Comparison of ENCODE assay signal across 1 cellular context in genomic region chr17:55446581-55447205, GRCh38.
TF ChIP-seq lines count a peak whose summit lies in the region.

No MANE protein-coding gene starts in this region.

TF ChIP-seq in HepG2, 621 proteins besides CTCF, POLR2A, EP300 and RAD21 (continued from another document and continues in another):
- TF ChIP-seq CSRNP1 (CRISPR knock-in tag; IDR thresholded peaks at IDR 0.05), result 0 out of 2 replicates have a peak, but pooled peaks have one; percentile 72
- no peak for TF ChIP-seq ZNF180 (CRISPR knock-in tag; IDR thresholded peaks at IDR 0.05; ENCODE audit: borderline replicate concordance, low read depth)
- no peak for TF ChIP-seq ZNF839 (CRISPR knock-in tag; IDR thresholded peaks at IDR 0.05; ENCODE audit: borderline replicate concordance)
- TF ChIP-seq SRY (CRISPR knock-in tag; IDR thresholded peaks at IDR 0.05), result no peak
- no peak for TF ChIP-seq ZNF17 (CRISPR knock-in tag; IDR thresholded peaks at IDR 0.05)
- TF ChIP-seq ZNF138 (CRISPR knock-in tag; IDR thresholded peaks at IDR 0.05; ENCODE audit: low read depth), result no peak
- peak; percentile 82; the same call in 1 of the 2 replicates for TF ChIP-seq SALL2 (CRISPR knock-in tag; IDR thresholded peaks at IDR 0.05)
- TF ChIP-seq NFIC (IDR thresholded peaks at IDR 0.05; ENCODE audit: low read length), result peak; percentile 100
- no peak for TF ChIP-seq KDM2A (CRISPR knock-in tag; IDR thresholded peaks at IDR 0.05; ENCODE audit: borderline replicate concordance, low read depth)
- no peak for TF ChIP-seq ZNF263 (CRISPR knock-in tag; IDR thresholded peaks at IDR 0.05)
- no peak for TF ChIP-seq RNF2 (conservative IDR thresholded peaks at IDR 0.05; ENCODE audit: low read depth)
- TF ChIP-seq PRDM4 (CRISPR knock-in tag; IDR thresholded peaks at IDR 0.05; ENCODE audit: borderline replicate concordance), result no peak
- peak; percentile 93 for TF ChIP-seq ATF2 (CRISPR knock-in tag; IDR thresholded peaks at IDR 0.05)
- TF ChIP-seq DPF2 (CRISPR knock-in tag; IDR thresholded peaks at IDR 0.05; ENCODE audit: borderline replicate concordance, low read depth), result peak; percentile 97
- TF ChIP-seq MYC (CRISPR knock-in tag; IDR thresholded peaks at IDR 0.05; ENCODE audit: borderline replicate concordance), result no peak
- peak; percentile 61; the same call in 1 of the 2 replicates for TF ChIP-seq GMEB1 (CRISPR knock-in tag; IDR thresholded peaks at IDR 0.05; ENCODE audit: borderline replicate concordance)
- TF ChIP-seq MEIS1 (CRISPR knock-in tag; IDR thresholded peaks at IDR 0.05; ENCODE audit: borderline replicate concordance), result peak; percentile 93
- TF ChIP-seq DMAP1 (CRISPR knock-in tag; IDR thresholded peaks at IDR 0.05), result peak; percentile 35
- no peak for TF ChIP-seq UBTF (CRISPR knock-in tag; IDR thresholded peaks at IDR 0.05)
- TF ChIP-seq ZNF275 (CRISPR knock-in tag; IDR thresholded peaks at IDR 0.05; ENCODE audit: borderline replicate concordance), result peak; percentile 69; the same call in 1 of the 2 replicates
- no peak for TF ChIP-seq ZFAT (CRISPR knock-in tag; conservative IDR thresholded peaks at IDR 0.05)
- no peak for TF ChIP-seq ZNF121 (CRISPR knock-in tag; IDR thresholded peaks at IDR 0.05)
- TF ChIP-seq ZNF33A (CRISPR knock-in tag; IDR thresholded peaks at IDR 0.05; ENCODE audit: borderline replicate concordance), result no peak
- no peak for TF ChIP-seq ZNF549 (CRISPR knock-in tag; IDR thresholded peaks at IDR 0.05)
- peak; percentile 82 for TF ChIP-seq NR2F6 (IDR thresholded peaks at IDR 0.05)
- peak; percentile 83 for TF ChIP-seq NR2F6 (CRISPR knock-in tag; IDR thresholded peaks at IDR 0.05)
- no peak for TF ChIP-seq STAT6 (CRISPR knock-in tag; IDR thresholded peaks at IDR 0.05; ENCODE audit: borderline replicate concordance)
- TF ChIP-seq HNRNPLL (IDR thresholded peaks at IDR 0.05; ENCODE audit: low read depth, low read length, poor library complexity, severe bottlenecking), result no peak
- TF ChIP-seq NR3C1 (CRISPR knock-in tag; IDR thresholded peaks at IDR 0.05), result no peak
- TF ChIP-seq ZNF607 (CRISPR knock-in tag; IDR thresholded peaks at IDR 0.05; ENCODE audit: borderline replicate concordance), result no peak
- TF ChIP-seq MATR3 (CRISPR knock-in tag; IDR thresholded peaks at IDR 0.05), result no peak
- TF ChIP-seq ZNF205 (CRISPR knock-in tag; IDR thresholded peaks at IDR 0.05), result peak; percentile 76
- TF ChIP-seq FOSL2 (CRISPR knock-in tag; IDR thresholded peaks at IDR 0.05), result peak; percentile 73; the same call in 1 of the 2 replicates
- TF ChIP-seq ZNF850 (CRISPR knock-in tag; conservative IDR thresholded peaks at IDR 0.05), result no peak
- no peak for TF ChIP-seq MTF2 (CRISPR knock-in tag; IDR thresholded peaks at IDR 0.05; ENCODE audit: borderline replicate concordance)
- TF ChIP-seq ZHX1 (CRISPR knock-in tag; IDR thresholded peaks at IDR 0.05; ENCODE audit: low read depth), result no peak
- TF ChIP-seq SALL1 (CRISPR knock-in tag; IDR thresholded peaks at IDR 0.05), result peak; percentile 62; the same call in 1 of the 2 replicates
- no peak for TF ChIP-seq KAT2B (IDR thresholded peaks at IDR 0.05; ENCODE audit: borderline replicate concordance, low read depth, low read length)
- no peak for TF ChIP-seq ZNF230 (CRISPR knock-in tag; IDR thresholded peaks at IDR 0.05)
- TF ChIP-seq ZBTB26 (CRISPR knock-in tag; IDR thresholded peaks at IDR 0.05; ENCODE audit: borderline replicate concordance), result 0 out of 2 replicates have a peak, but pooled peaks have one; percentile 58
- TF ChIP-seq ZNF326 (CRISPR knock-in tag; IDR thresholded peaks at IDR 0.05; ENCODE audit: borderline replicate concordance), result no peak
- TF ChIP-seq ZNF33B (CRISPR knock-in tag; IDR thresholded peaks at IDR 0.05), result no peak
- TF ChIP-seq ZSCAN9 (CRISPR knock-in tag; IDR thresholded peaks at IDR 0.05; ENCODE audit: borderline replicate concordance), result peak; percentile 93
- TF ChIP-seq ATF3 (CRISPR knock-in tag; IDR thresholded peaks at IDR 0.05), result 0 out of 2 replicates have a peak, but pooled peaks have one; percentile 29
- TF ChIP-seq ZNF589 (CRISPR knock-in tag; conservative IDR thresholded peaks at IDR 0.05), result no peak
- TF ChIP-seq ZNF235 (CRISPR knock-in tag; IDR thresholded peaks at IDR 0.05; ENCODE audit: borderline replicate concordance), result no peak
- TF ChIP-seq TEAD3 (CRISPR knock-in tag; optimal IDR thresholded peaks at IDR 0.05; ENCODE audit: borderline replicate concordance), result peak; percentile 90
